ENCODE assay signal across 35 cellular contexts in the genomic region with DNA sequence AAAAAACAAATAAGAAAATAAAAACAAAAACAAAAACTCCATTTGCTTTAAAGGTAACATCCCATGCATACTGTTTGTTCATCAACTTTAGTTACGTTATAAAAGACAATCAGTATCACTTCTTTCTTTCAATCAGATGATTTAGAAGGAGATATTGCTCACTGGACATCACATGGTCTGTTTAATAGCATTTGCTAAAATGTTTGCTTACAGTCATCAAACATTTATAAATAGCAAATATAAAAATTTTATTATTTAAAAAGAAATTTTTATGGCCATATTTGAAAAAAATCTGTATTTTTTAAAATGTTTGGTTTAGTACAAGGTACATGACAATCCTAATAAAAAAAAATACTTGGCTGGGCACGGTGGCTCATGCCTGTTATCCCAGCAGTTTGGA. TPM values are rescaled to one million over a fixed set of nuclear protein-coding genes. Genes with fewer than 3 reads are reported as not detected.
"Had no signal": no experiment of that assay in that cellular context is flagged by ENCODE, and none has a peak within 500 bp of the region (broad histone marks: within the 10 kb centered on the region; RNA-seq: fewer than 3 reads in every experiment).

No MANE protein-coding gene starts in this region.

- H3K27me3 ChIP-seq: ascending aorta, cardiac muscle cell had no signal

- DNase-seq: activated CD4-positive, alpha-beta memory T cell treated with anti-CD3 and anti-CD28 coated beads, Interleukin-2, amount 10 ng/mL, durations not matched to agents 7 days and 5 days; activated CD4-positive, alpha-beta T cell treated with anti-CD3 and anti-CD28 coated beads for 1 hour; activated CD4-positive, alpha-beta T cell treated with anti-CD3 and anti-CD28 coated beads for 36 hours; activated CD4-positive, alpha-beta T cell treated with anti-CD3 and anti-CD28 coated beads for 48 hours; activated CD4-positive, alpha-beta T cell treated with anti-CD3 and anti-CD28 coated beads, Interleukin-2, amount 10 ng/mL, durations not matched to agents 7 days and 5 days; activated CD4-positive, alpha-beta T cell treated with anti-CD3 and anti-CD28 coated beads, Interleukin-2, amount 50 U/mL, for 48 hours; activated CD4-positive, CD25-positive, alpha-beta regulatory T cell; activated CD8-positive, alpha-beta memory T cell treated with anti-CD3 and anti-CD28 coated beads for 24 hours; activated CD8-positive, alpha-beta memory T cell treated with anti-CD3 and anti-CD28 coated beads, Interleukin-2, amount 10 ng/mL, durations not matched to agents 7 days and 5 days; activated CD8-positive, alpha-beta memory T cell treated with anti-CD3 and anti-CD28 coated beads, Interleukin-2, amount 50 U/mL, for 48 hours; activated CD8-positive, alpha-beta T cell treated with anti-CD3 and anti-CD28 coated beads, Interleukin-2, amount 10 ng/mL, durations not matched to agents 7 days and 5 days; activated effector memory CD4-positive, alpha-beta T cell treated with Interleukin-2 at 50 U/mL for 16 hours; activated gamma-delta T cell; activated naive CD4-positive, alpha-beta T cell treated with anti-CD3 and anti-CD28 coated beads, Interleukin-2, amount 10 ng/mL, durations not matched to agents 7 days and 5 days; activated naive CD4-positive, alpha-beta T cell treated with Interleukin-2 at 50 U/mL for 16 hours; activated naive CD8-positive, alpha-beta T cell treated with anti-CD3 and anti-CD28 coated beads, Interleukin-2, amount 10 ng/mL, durations not matched to agents 7 days and 5 days; activated naive CD8-positive, alpha-beta T cell treated with anti-CD3 and anti-CD28 coated beads, Interleukin-2, amount 50 U/mL, for 24 hours; activated T-cell treated with anti-CD3 and anti-CD28 coated beads, Interleukin-2, amount 50 U/mL, for 24 hours; activated T-cell treated with anti-CD3 and anti-CD28 coated beads, Interleukin-2, amount 50 U/mL, for 48 hours; amygdala; anterior cingulate cortex; caudate nucleus; cerebellar nuclear complex; T-helper 2 cell; T-helper 9 cell; WERI-Rb-1 had no signal

- ATAC-seq: activated CD4-positive, alpha-beta T cell treated with anti-CD3 and anti-CD28 coated beads for 36 hours; activated CD4-positive, CD25-positive, alpha-beta regulatory T cell treated with anti-CD3 and anti-CD28 coated beads, Interleukin-2, amount 50 U/mL, for 24 hours; activated CD8-positive, alpha-beta memory T cell treated with anti-CD3 and anti-CD28 coated beads, Interleukin-2, amount 10 ng/mL, durations not matched to agents 7 days and 5 days; activated CD8-positive, alpha-beta T cell treated with anti-CD3 and anti-CD28 coated beads, Interleukin-2, amount 10 ng/mL, durations not matched to agents 7 days and 5 days; activated naive CD8-positive, alpha-beta T cell treated with anti-CD3 and anti-CD28 coated beads, Interleukin-2, amount 50 U/mL, for 24 hours; WTC11 had no signal

- FAIRE-seq: bronchial epithelial cell, TTC549 had no signal

- H3K4me3 ChIP-seq: ascending aorta, cardiac muscle cell had no signal

- H3K4me1 ChIP-seq: ascending aorta had no signal

- H3K27ac ChIP-seq: ascending aorta, cardiac muscle cell, WERI-Rb-1 had no signal

- H3K9me3 ChIP-seq: ascending aorta had no signal

- H3K36me3 ChIP-seq: ascending aorta, cardiac muscle cell, WERI-Rb-1 had no signal

RNA-seq across cellular contexts. Expression of a gene that starts 22.6 kb away (rescaled TPM):
- total RNA-seq: activated CD4-positive, alpha-beta memory T cell treated with anti-CD3 and anti-CD28 coated beads, Interleukin-2, amount 10 ng/mL, durations not matched to agents 7 days and 5 days; activated CD4-positive, alpha-beta T cell treated with anti-CD3 and anti-CD28 coated beads for 36 hours; activated CD4-positive, alpha-beta T cell treated with anti-CD3 and anti-CD28 coated beads, Interleukin-2, amount 10 ng/mL, durations not matched to agents 7 days and 5 days; activated CD8-positive, alpha-beta memory T cell treated with anti-CD3 and anti-CD28 coated beads, Interleukin-2, amount 10 ng/mL, durations not matched to agents 7 days and 5 days; activated CD8-positive, alpha-beta T cell treated with anti-CD3 and anti-CD28 coated beads, Interleukin-2, amount 10 ng/mL, durations not matched to agents 7 days and 5 days; activated naive CD8-positive, alpha-beta T cell treated with anti-CD3 and anti-CD28 coated beads, Interleukin-2, amount 10 ng/mL, durations not matched to agents 7 days and 5 days; activated T-helper 2 cell treated with anti-CD3 and anti-CD28 coated beads, Interferon-gamma antibody, Interleukin-2, Interleukin-4, amounts not matched to agents 10 μg/mL and 5 μg/mL and 100 μg/mL, durations not matched to agents 14 hours and 24 hours and 36 hours; ascending aorta; bronchial epithelial cell; cardiac muscle cell; chondrocyte; WTC11 had no signal
- polyA plus RNA-seq: adipose tissue, cardiac muscle cell had no signal

RNA-seq across cellular contexts. Expression of a gene that starts 29.5 kb away (rescaled TPM):
- total RNA-seq: activated CD4-positive, alpha-beta memory T cell treated with anti-CD3 and anti-CD28 coated beads, Interleukin-2, amount 10 ng/mL, durations not matched to agents 7 days and 5 days; activated CD4-positive, alpha-beta T cell treated with anti-CD3 and anti-CD28 coated beads for 36 hours; activated CD4-positive, alpha-beta T cell treated with anti-CD3 and anti-CD28 coated beads, Interleukin-2, amount 10 ng/mL, durations not matched to agents 7 days and 5 days; activated CD8-positive, alpha-beta memory T cell treated with anti-CD3 and anti-CD28 coated beads, Interleukin-2, amount 10 ng/mL, durations not matched to agents 7 days and 5 days; activated CD8-positive, alpha-beta T cell treated with anti-CD3 and anti-CD28 coated beads, Interleukin-2, amount 10 ng/mL, durations not matched to agents 7 days and 5 days; activated naive CD8-positive, alpha-beta T cell treated with anti-CD3 and anti-CD28 coated beads, Interleukin-2, amount 10 ng/mL, durations not matched to agents 7 days and 5 days; activated T-helper 2 cell treated with anti-CD3 and anti-CD28 coated beads, Interferon-gamma antibody, Interleukin-2, Interleukin-4, amounts not matched to agents 10 μg/mL and 5 μg/mL and 100 μg/mL, durations not matched to agents 14 hours and 24 hours and 36 hours; bronchial epithelial cell; cardiac muscle cell; WTC11 had no signal
- polyA plus RNA-seq: cardiac muscle cell had no signal

RNA-seq across cellular contexts. Expression of a gene that starts 42.6 kb away (rescaled TPM):
- total RNA-seq: activated CD4-positive, alpha-beta memory T cell treated with anti-CD3 and anti-CD28 coated beads, Interleukin-2, amount 10 ng/mL, durations not matched to agents 7 days and 5 days; activated CD4-positive, alpha-beta T cell treated with anti-CD3 and anti-CD28 coated beads for 36 hours; activated CD4-positive, alpha-beta T cell treated with anti-CD3 and anti-CD28 coated beads, Interleukin-2, amount 10 ng/mL, durations not matched to agents 7 days and 5 days; activated CD8-positive, alpha-beta memory T cell treated with anti-CD3 and anti-CD28 coated beads, Interleukin-2, amount 10 ng/mL, durations not matched to agents 7 days and 5 days; activated CD8-positive, alpha-beta T cell treated with anti-CD3 and anti-CD28 coated beads, Interleukin-2, amount 10 ng/mL, durations not matched to agents 7 days and 5 days; activated naive CD8-positive, alpha-beta T cell treated with anti-CD3 and anti-CD28 coated beads, Interleukin-2, amount 10 ng/mL, durations not matched to agents 7 days and 5 days; activated T-helper 2 cell treated with anti-CD3 and anti-CD28 coated beads, Interferon-gamma antibody, Interleukin-2, Interleukin-4, amounts not matched to agents 10 μg/mL and 5 μg/mL and 100 μg/mL, durations not matched to agents 14 hours and 24 hours and 36 hours; ascending aorta; bronchial epithelial cell; cardiac muscle cell; chondrocyte; WTC11 had no signal
- polyA plus RNA-seq: adipose tissue, cardiac muscle cell had no signal
